ENCODE assay signal across 39 cellular contexts in the genomic region with DNA sequence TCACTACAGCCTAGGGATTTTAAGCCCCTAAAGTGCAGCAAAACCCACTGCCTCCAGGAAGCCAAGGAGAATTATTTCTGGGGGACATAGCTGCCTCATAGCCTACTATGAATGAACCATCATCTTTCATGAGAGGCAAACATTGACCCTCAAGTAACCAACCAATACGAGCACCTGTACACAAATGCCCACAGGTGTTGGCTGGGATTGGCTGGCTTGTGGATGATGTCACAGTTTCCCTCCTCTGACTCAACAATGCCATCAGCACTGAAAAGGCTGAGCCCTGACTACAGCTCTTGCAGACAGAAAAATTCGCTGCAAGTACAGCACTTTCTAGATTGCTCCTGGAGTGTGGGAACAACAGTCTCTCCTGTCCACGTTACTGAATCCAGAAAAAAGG. TPM values are rescaled to one million over a fixed set of nuclear protein-coding genes. Genes with fewer than 3 reads are reported as not detected.
"Had no signal": no experiment of that assay in that cellular context is flagged by ENCODE, and none has a peak within 500 bp of the region (broad histone marks: within the 10 kb centered on the region; RNA-seq: fewer than 3 reads in every experiment).

A gene with protein sequence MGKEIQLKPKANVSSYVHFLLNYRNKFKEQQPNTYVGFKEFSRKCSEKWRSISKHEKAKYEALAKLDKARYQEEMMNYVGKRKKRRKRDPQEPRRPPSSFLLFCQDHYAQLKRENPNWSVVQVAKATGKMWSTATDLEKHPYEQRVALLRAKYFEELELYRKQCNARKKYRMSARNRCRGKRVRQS (plus strand): TSS at position 301 of the 400 bp plus-strand sequence. CDS start 113 bp downstream, outside the sequence.

- H3K4me3 ChIP-seq: adrenal gland, body of pancreas, breast epithelium had no signal

- H3K4me1 ChIP-seq: adrenal gland, body of pancreas, breast epithelium had no signal

- H3K4me3 Mint-ChIP-seq: activated B cell treated with CpG ODN at 0.5 μM for 24 hours; activated CD4-positive, alpha-beta memory T cell treated with anti-CD3 and anti-CD28 coated beads for 36 hours; activated CD8-positive, alpha-beta T cell treated with anti-CD3 and anti-CD28 coated beads for 36 hours; activated naive CD4-positive, alpha-beta T cell treated with anti-CD3 and anti-CD28 coated beads for 36 hours; activated naive CD8-positive, alpha-beta T cell treated with anti-CD3 and anti-CD28 coated beads for 36 hours; activated T-cell treated with anti-CD3 and anti-CD28 coated beads, Interleukin-2, amount 50 U/mL, for 4 hours; activated T-cell treated with anti-CD3 and anti-CD28 coated beads, Interleukin-2, amount 50 U/mL, for 72 hours; activated T-helper 1 cell treated with anti-CD3 and anti-CD28 coated beads, Interleukin-12 subunit alpha, Interleukin-12 subunit beta, Interleukin-2, Interleukin-4 antibody, amounts not matched to agents 30 ng/mL and 10 ng/mL and 1 ng/mL, durations not matched to agents 14 hours and 24 hours and 36 hours; activated T-helper 17 cell treated with anti-CD3 and anti-CD28 coated beads, Interleukin-2, amount 50 U/mL, for 72 hours; T-helper 1 cell treated with Interleukin-12 subunit alpha and Interleukin-12 subunit beta and Interleukin-4 antibody, amounts not matched to agents 30 μg/mL and 1 μg/mL, for 36 hours; T-helper 2 cell treated with Interferon-gamma antibody and Interleukin-4, amounts not matched to agents 5 μg/mL and 100 μg/mL, for 36 hours had no signal

- H3K4me1 Mint-ChIP-seq: activated B cell treated with CpG ODN at 0.5 μM for 24 hours; activated T-helper 17 cell treated with anti-CD3 and anti-CD28 coated beads, Interleukin-2, amount 50 U/mL, for 72 hours had no signal

- H3K9me3 ChIP-seq: adrenal gland, body of pancreas, breast epithelium had no signal

- H3K36me3 Mint-ChIP-seq: activated CD4-positive, alpha-beta memory T cell treated with anti-CD3 and anti-CD28 coated beads for 36 hours; activated naive CD4-positive, alpha-beta T cell treated with anti-CD3 and anti-CD28 coated beads, Interleukin-2, amount 50 U/mL, for 72 hours; activated naive CD8-positive, alpha-beta T cell treated with anti-CD3 and anti-CD28 coated beads for 36 hours had no signal

- FAIRE-seq: astrocyte, TTC549 had no signal

- H3K27ac Mint-ChIP-seq: activated B cell treated with CpG ODN at 0.5 μM for 24 hours; activated CD4-positive, alpha-beta memory T cell treated with anti-CD3 and anti-CD28 coated beads for 36 hours; activated CD8-positive, alpha-beta T cell treated with anti-CD3 and anti-CD28 coated beads for 36 hours; activated naive CD4-positive, alpha-beta T cell treated with anti-CD3 and anti-CD28 coated beads for 36 hours; activated naive CD4-positive, alpha-beta T cell treated with anti-CD3 and anti-CD28 coated beads, Interleukin-2, amount 50 U/mL, for 72 hours; activated naive CD8-positive, alpha-beta T cell treated with anti-CD3 and anti-CD28 coated beads for 36 hours; activated T-cell treated with anti-CD3 and anti-CD28 coated beads, Interleukin-2, amount 50 U/mL, for 72 hours; activated T-helper 1 cell treated with anti-CD3 and anti-CD28 coated beads, Interleukin-12 subunit alpha, Interleukin-12 subunit beta, Interleukin-2, Interleukin-4 antibody, amounts not matched to agents 30 ng/mL and 10 ng/mL and 1 ng/mL, durations not matched to agents 14 hours and 24 hours and 36 hours; activated T-helper 17 cell treated with anti-CD3 and anti-CD28 coated beads, Interleukin-2, amount 50 U/mL, for 72 hours; T-helper 1 cell treated with Interleukin-12 subunit alpha and Interleukin-12 subunit beta and Interleukin-4 antibody, amounts not matched to agents 30 μg/mL and 1 μg/mL, for 36 hours; T-helper 2 cell treated with Interferon-gamma antibody and Interleukin-4, amounts not matched to agents 5 μg/mL and 100 μg/mL, for 36 hours had no signal

- H3K27ac ChIP-seq: adrenal gland, body of pancreas, brain microvascular endothelial cell, breast epithelium, VCaP had no signal

- H3K9me3 Mint-ChIP-seq: activated B cell treated with CpG ODN at 0.5 μM for 24 hours; activated CD4-positive, alpha-beta memory T cell treated with anti-CD3 and anti-CD28 coated beads for 36 hours; activated CD8-positive, alpha-beta T cell treated with anti-CD3 and anti-CD28 coated beads for 36 hours; activated naive CD4-positive, alpha-beta T cell treated with anti-CD3 and anti-CD28 coated beads for 36 hours; activated naive CD4-positive, alpha-beta T cell treated with anti-CD3 and anti-CD28 coated beads, Interleukin-2, amount 50 U/mL, for 72 hours; activated naive CD8-positive, alpha-beta T cell treated with anti-CD3 and anti-CD28 coated beads for 36 hours; activated T-cell treated with anti-CD3 and anti-CD28 coated beads, Interleukin-2, amount 50 U/mL, for 4 hours; activated T-helper 1 cell treated with anti-CD3 and anti-CD28 coated beads, Interleukin-12 subunit alpha, Interleukin-12 subunit beta, Interleukin-2, Interleukin-4 antibody, amounts not matched to agents 30 ng/mL and 10 ng/mL and 1 ng/mL, durations not matched to agents 14 hours and 24 hours and 36 hours; activated T-helper 17 cell treated with anti-CD3 and anti-CD28 coated beads, Interleukin-2, amount 50 U/mL, for 72 hours; T-helper 1 cell treated with Interleukin-12 subunit alpha and Interleukin-12 subunit beta and Interleukin-4 antibody, amounts not matched to agents 30 μg/mL and 1 μg/mL, for 36 hours; T-helper 2 cell treated with Interferon-gamma antibody and Interleukin-4, amounts not matched to agents 5 μg/mL and 100 μg/mL, for 36 hours had no signal

- H3K36me3 ChIP-seq: adrenal gland, brain microvascular endothelial cell, breast epithelium had no signal

- H3K27me3 ChIP-seq: adrenal gland, body of pancreas, brain microvascular endothelial cell had no signal

- DNase-seq: activated B cell treated with CpG ODN at 0.5 μM for 24 hours; activated CD4-positive, alpha-beta memory T cell treated with anti-CD3 and anti-CD28 coated beads for 36 hours; activated CD4-positive, alpha-beta T cell treated with anti-CD3 and anti-CD28 coated beads for 4 hours; activated CD4-positive, alpha-beta T cell treated with anti-CD3 and anti-CD28 coated beads, Interleukin-2, amount 50 U/mL, for 1 hour; activated CD4-positive, alpha-beta T cell treated with anti-CD3 and anti-CD28 coated beads, Interleukin-2, amount 50 U/mL, for 4 hours; activated CD4-positive, CD25-positive, alpha-beta regulatory T cell treated with anti-CD3 and anti-CD28 coated beads, Interleukin-2, amount 50 U/mL, for 72 hours; activated CD8-positive, alpha-beta memory T cell treated with anti-CD3 and anti-CD28 coated beads, Interleukin-2, amount 50 U/mL, for 4 hours; activated CD8-positive, alpha-beta T cell treated with anti-CD3 and anti-CD28 coated beads for 36 hours; activated effector memory CD4-positive, alpha-beta T cell treated with anti-CD3 and anti-CD28 coated beads, Interleukin-2, amount 50 U/mL, for 16 hours; activated gamma-delta T cell treated with Interleukin-2 at 50 U/mL for 16 hours; activated naive CD4-positive, alpha-beta T cell; activated naive CD4-positive, alpha-beta T cell treated with anti-CD3 and anti-CD28 coated beads for 36 hours; activated naive CD4-positive, alpha-beta T cell treated with anti-CD3 and anti-CD28 coated beads, Interleukin-2, amount 50 U/mL, for 16 hours; activated naive CD8-positive, alpha-beta T cell treated with anti-CD3 and anti-CD28 coated beads for 36 hours; activated T-cell treated with anti-CD3 and anti-CD28 coated beads for 4 hours; activated T-cell treated with anti-CD3 and anti-CD28 coated beads, Interleukin-2, amount 50 U/mL, for 1 hour; activated T-cell treated with anti-CD3 and anti-CD28 coated beads, Interleukin-2, amount 50 U/mL, for 4 hours; activated T-cell treated with anti-CD3 and anti-CD28 coated beads, Interleukin-2, amount 50 U/mL, for 72 hours; adrenal gland; amniotic stem cell; aorta; body of pancreas; brain microvascular endothelial cell; central memory CD4-positive, alpha-beta T cell; T-helper 1 cell; T-helper 2 cell; T-helper 9 cell had no signal

RNA-seq across cellular contexts. Expression of the gene that starts here (rescaled TPM):
- total RNA-seq: activated B cell treated with CpG ODN at 0.5 μM for 24 hours; activated CD4-positive, alpha-beta memory T cell treated with anti-CD3 and anti-CD28 coated beads for 36 hours; activated CD8-positive, alpha-beta memory T cell treated with anti-CD3 and anti-CD28 coated beads for 36 hours; activated CD8-positive, alpha-beta T cell treated with anti-CD3 and anti-CD28 coated beads for 36 hours; activated naive CD4-positive, alpha-beta T cell treated with anti-CD3 and anti-CD28 coated beads for 36 hours; activated naive CD4-positive, alpha-beta T cell treated with anti-CD3 and anti-CD28 coated beads, Interleukin-2, amount 50 U/mL, for 72 hours; activated naive CD8-positive, alpha-beta T cell treated with anti-CD3 and anti-CD28 coated beads for 36 hours; activated T-cell treated with anti-CD3 and anti-CD28 coated beads, Interleukin-2, amount 50 U/mL, for 4 hours; activated T-cell treated with anti-CD3 and anti-CD28 coated beads, Interleukin-2, amount 50 U/mL, for 72 hours; activated T-helper 1 cell treated with anti-CD3 and anti-CD28 coated beads, Interleukin-12 subunit alpha, Interleukin-12 subunit beta, Interleukin-2, Interleukin-4 antibody, amounts not matched to agents 30 ng/mL and 10 ng/mL and 1 ng/mL, durations not matched to agents 14 hours and 24 hours and 36 hours; activated T-helper 17 cell treated with anti-CD3 and anti-CD28 coated beads, Interleukin-2, amount 50 U/mL, for 72 hours; adrenal gland; aorta; astrocyte; body of pancreas; breast epithelium; cardiac septum; cerebellum had no signal
- polyA plus RNA-seq: adrenal gland, aorta had no signal
